Comparison of ENCODE assay signal across 8 cellular contexts in genomic region chr3:25648107-25648535, GRCh38. TPM values are rescaled to one million over a fixed set of nuclear protein-coding genes. Genes with fewer than 3 reads are reported as not detected.
DNase-seq lines count a peak whose midpoint lies in the region; ATAC-seq lines count a peak whose summit lies in the region.

No MANE protein-coding gene starts in this region.

- DNase-seq in Ammon's horn (ENCODE audit: low spot score) = peak; percentile 82
- peak; percentile 62 to 83 for DNase-seq in NCI-H446 (lab: John Stamatoyannopoulos, UW)
- DNase-seq in activated CD4-positive, CD25-positive, alpha-beta regulatory T cell (lab: John Stamatoyannopoulos, UW) = peak; percentile 55 to 81 (median 60)
- peak; percentile 74 for DNase-seq in central memory CD4-positive, alpha-beta T cell
- peak; percentile 45 to 87 for DNase-seq in left colon
- DNase-seq in stimulated activated CD4-positive, alpha-beta T cell treated with anti-CD3 and anti-CD28 coated beads, Interleukin-4, amount 100 ng/mL, for 48 hours (ENCODE audit: low read depth in 2 of 2) = peak; percentile 74 to 89

- ATAC-seq in GM19043 (IDR thresholded peaks at IDR 0.05; ENCODE audit: low read depth, unreplicated experiment) = peak; percentile 97
- peak; percentile 97 for ATAC-seq in HG03196 (IDR thresholded peaks at IDR 0.05; ENCODE audit: unreplicated experiment)
- ATAC-seq in left colon = peak; percentile 97

- intact Hi-C loops in left colon (cut with DNase I, micrococcal nuclease) = loop anchor here in 1 of 2 donors (10.0 kb wide), 1 partner anchor 207 kb away; no protein-coding TSS in a partner anchor

RNA-seq across cellular contexts. Expression of gene TOP2B, which starts 16.6 kb away (rescaled TPM):
- 10 to 100 TPM; 78.1 to 84.1 TPM for total RNA-seq in left colon

Comparison
In these comparisons a context has a peak if more than half of its experiments do, and no peak if none do; other contexts are left out.
1. Peak in every context shown above with its lines: DNase-seq and ATAC-seq.